Comparison of ENCODE assay signal across 20 cellular contexts in the genomic region with DNA sequence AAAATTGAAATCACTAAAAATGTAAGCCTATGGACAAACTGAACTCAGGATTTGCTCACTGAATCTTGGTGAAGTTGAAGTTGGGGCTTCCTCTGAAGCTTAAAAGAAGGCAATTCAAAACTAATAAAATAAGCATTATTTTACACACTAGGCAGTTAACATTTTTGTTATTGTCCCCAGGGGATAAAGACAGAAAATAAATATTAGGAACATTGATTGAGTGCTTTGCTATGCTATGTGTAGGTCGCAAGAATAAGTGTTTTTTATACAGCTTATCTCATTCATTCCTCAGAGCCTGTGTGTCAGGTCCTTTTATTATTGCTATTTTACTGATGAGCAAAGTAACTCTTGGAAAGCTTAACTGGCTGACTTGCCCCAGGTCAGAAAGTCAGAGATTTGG.
DNase-seq lines count a peak whose midpoint lies in the region; ATAC-seq and TF ChIP-seq lines count a peak whose summit lies in the region.
"Had no signal": no experiment of that assay in that cellular context is flagged by ENCODE, and none has a peak within 500 bp of the region (broad histone marks: within the 10 kb centered on the region; RNA-seq: fewer than 3 reads in every experiment).

No MANE protein-coding gene starts in this region.

- no peak overlapping the region for H3K4me3 ChIP-seq in DOHH2 (ENCODE audit: low read length)
- H3K4me3 ChIP-seq: GM23338, Peyer's patch had no signal

- TF ChIP-seq CTCF in DOHH2 (IDR thresholded peaks at IDR 0.05; ENCODE audit: low read depth, low read length, poor library complexity, severe bottlenecking) (no peak), VCaP (conservative IDR thresholded peaks at IDR 0.05) (no peak), neural crest cell (conservative IDR thresholded peaks at IDR 0.05) (no peak)

- peaks cover 16% of the 10 kb centered on the region for H3F3A ChIP-seq in DOHH2 (ENCODE audit: control insufficient read depth, insufficient read depth)

- peaks cover 4% of the 10 kb centered on the region for H3K36me3 Mint-ChIP-seq in neural crest cell (ENCODE audit: low read depth)

- H3K4me2 ChIP-seq in DOHH2 (ENCODE audit: low read length) = peak overlapping the region; percentile 8; the same call in 1 of the 2 replicates
- H3K4me2 ChIP-seq: GM23338 had no signal

- H3K9me3 ChIP-seq in DOHH2 (ENCODE audit: control insufficient read depth, insufficient read depth, low read length) = no peaks in the 10 kb centered on the region
- H3K9me3 ChIP-seq: Peyer's patch had no signal

- H3K4me3 Mint-ChIP-seq in neural crest cell = peak overlapping the region; percentile 13
- H3K4me3 Mint-ChIP-seq: GM23338, H9 had no signal

- no peaks in the 10 kb centered on the region for H3K9me3 Mint-ChIP-seq in neural crest cell
- H3K9me3 Mint-ChIP-seq: GM23338, H9 had no signal

- H3K27me3 Mint-ChIP-seq in neural crest cell (ENCODE audit: low read depth) = no peaks in the 10 kb centered on the region

- H3K4me1 ChIP-seq in DOHH2 (ENCODE audit: control insufficient read depth, low read length) = peaks cover 88% of the 10 kb centered on the region

- H4K20me1 ChIP-seq in DOHH2 (ENCODE audit: control insufficient read depth, insufficient read depth, low read depth, low read length) = no peaks in the 10 kb centered on the region

- H3K27ac ChIP-seq in DOHH2 (ENCODE audit: low read depth, low read length) = no peak overlapping the region
- peak overlapping the region; percentile 77; the same call in 1 of the 2 replicates for H3K27ac ChIP-seq in VCaP
- H3K27ac ChIP-seq: Peyer's patch had no signal

- no peaks in the 10 kb centered on the region for H3K27me3 ChIP-seq in DOHH2 (ENCODE audit: control insufficient read depth, low read length)
- H3K27me3 ChIP-seq: Peyer's patch had no signal

- H3K27ac Mint-ChIP-seq in neural crest cell (ENCODE audit: unreplicated experiment) = no peak overlapping the region
- H3K27ac Mint-ChIP-seq: GM23338 had no signal

- peak; percentile 28 for DNase-seq in M059J (ENCODE audit: low read depth)
- DNase-seq in neural crest cell (ENCODE audit: low read depth, low spot score) = no peak
- no peak for DNase-seq in T1000 (lab: John Stamatoyannopoulos, UW)
- no peak for DNase-seq in NCI-H82 treated with DMSO at 0.1 percent for 48 hours (lab: John Stamatoyannopoulos, UW; ENCODE audit: unreplicated experiment)
- DNase-seq: 8988T, Calu3, DMS79 treated with DMSO at 0.1 percent for 48 hours, H9, Karpas-422, NCI-H1092 treated with DMSO at 0.1 percent for 48 hours, NCI-H146, NCI-H1930, NCI-H2107, NCI-H526 treated with DMSO at 0.1 percent for 48 hours, Peyer's patch had no signal

- peaks cover 89% of the 10 kb centered on the region for H3K4me1 Mint-ChIP-seq in neural crest cell

- H3K9me2 ChIP-seq in DOHH2 (replicated peaks; ENCODE audit: control insufficient read depth, low read length) = no peaks in the 10 kb centered on the region

- no peak for ATAC-seq in HG02571 (IDR thresholded peaks at IDR 0.05; ENCODE audit: unreplicated experiment)
- ATAC-seq: GM23338, SK-N-SH treated with all-trans-retinoic acid at 6 μM for 48 hours had no signal

- peaks cover 97% of the 10 kb centered on the region for H3K79me2 ChIP-seq in DOHH2 (ENCODE audit: control insufficient read depth, low read length)

- H3K36me3 ChIP-seq in DOHH2 (ENCODE audit: control insufficient read depth, low read length) = no peaks in the 10 kb centered on the region; the same call in 1 of the 2 replicates
- H3K36me3 ChIP-seq: Peyer's patch had no signal
